8 cellular contexts compared by ENCODE assay signal in genomic region chr2:96816127-96816835, GRCh38. TPM values are rescaled to one million over a fixed set of nuclear protein-coding genes. Genes with fewer than 3 reads are reported as not detected.
DNase-seq lines count a peak whose midpoint lies in the region; ATAC-seq, FAIRE-seq and TF ChIP-seq lines count a peak whose summit lies in the region.

CNNM3 (plus strand) TSS chr2:96816268; CDS start chr2:96816278, 10 bp downstream.

- peak; percentile 72 for TF ChIP-seq CTCF in HepG2 (CRISPR knock-in tag; IDR thresholded peaks at IDR 0.05)

- ATAC-seq in CD4-positive, CD25-positive, alpha-beta regulatory T cell (ENCODE audit: low read depth in 2 of 2): peak; percentile 90 to 92
- ATAC-seq in GM19395 (IDR thresholded peaks at IDR 0.05; ENCODE audit: unreplicated experiment) (peak; percentile 86), HG03558 (IDR thresholded peaks at IDR 0.05; ENCODE audit: extremely low read depth, unreplicated experiment) (peak; percentile 41), HepG2 (peak; percentile 87)

- H3K36me3 ChIP-seq in CD4-positive, CD25-positive, alpha-beta regulatory T cell (ENCODE audit: control insufficient read depth, insufficient read depth, low read length): peaks cover 5% of the 10 kb centered on the region
- peaks cover 1 to 12% of the 10 kb centered on the region in 2 experiments; a peak in 4 of 5 replicates for H3K36me3 ChIP-seq in HepG2 (replicated peaks in 1 of 2; ENCODE audit: control insufficient read depth in 1 of 2, insufficient read depth in 2 of 2, low read length in 2 of 2)

- no peaks in the 10 kb centered on the region for H3K27me3 ChIP-seq in CD4-positive, CD25-positive, alpha-beta regulatory T cell (ENCODE audit: control insufficient read depth, insufficient read depth, low read length)
- H3K27me3 ChIP-seq in HepG2 (ENCODE audit: control insufficient read depth in 1 of 2, insufficient read depth in 2 of 2, low read length in 2 of 2): no peaks in the 10 kb centered on the region; a peak in 1 of 5 replicates

- in situ Hi-C loops in HepG2 (cut with HindIII; ENCODE audit: extremely low pct_ligation_motif_present, low pct_unique_long_range_greater_than_20kb): no loop called here

- H3K27me3 Mint-ChIP-seq in CD4-positive, CD25-positive, alpha-beta regulatory T cell: no peaks in the 10 kb centered on the region
- H3K27me3 Mint-ChIP-seq in activated CD4-positive, alpha-beta T cell treated with anti-CD3 and anti-CD28 coated beads, Interleukin-2, amount 10 ng/mL, durations not matched to agents 7 days and 5 days: no peaks in the 10 kb centered on the region

- H3K4me2 ChIP-seq in HepG2 (ENCODE audit: low read depth, low read length): peak within 1 kb of the TSS; percentile 100

- peaks cover 30 to 67% (median 53%) of the 10 kb centered on the region in 4 donors for H3K4me1 Mint-ChIP-seq in CD4-positive, CD25-positive, alpha-beta regulatory T cell
- H3K4me1 Mint-ChIP-seq in activated CD4-positive, alpha-beta T cell treated with anti-CD3 and anti-CD28 coated beads, Interleukin-2, amount 10 ng/mL, durations not matched to agents 7 days and 5 days: peaks cover 49% of the 10 kb centered on the region

- peak; percentile 27 for TF ChIP-seq RAD21 in HepG2 (CRISPR knock-in tag; IDR thresholded peaks at IDR 0.05)

- intact Hi-C loops in HepG2 (cut with micrococcal nuclease; ENCODE audit: unreplicated experiment): loop anchor here (5.0 kb wide), 3 partner anchors 54 to 214 kb away; partner anchors contain the start of genes CNNM4 and KANSL3

- H2AFZ ChIP-seq in HepG2 (ENCODE audit: low read length): peak within 1 kb of the TSS; percentile 11

- H3K4me1 ChIP-seq in CD4-positive, CD25-positive, alpha-beta regulatory T cell (ENCODE audit: control insufficient read depth, insufficient read depth, low read length, poor library complexity, severe bottlenecking): peaks cover 48% of the 10 kb centered on the region
- H3K4me1 ChIP-seq in HepG2 (ENCODE audit: insufficient read depth, low read length): peaks cover 72% of the 10 kb centered on the region

- POLR2A ChIA-PET in activated CD4-positive, alpha-beta T cell treated with anti-CD3 and anti-CD28 coated beads, Interleukin-2, amount 10 ng/mL, durations not matched to agents 7 days and 5 days (lab: Charles Lee): interaction anchor here (0.6 to 1.0 kb wide), 2 partner anchors 48 to 147 kb away, joined by 3 read pairs; no protein-coding TSS in a partner anchor
- POLR2A ChIA-PET in HepG2 (lab: Yijun Ruan, JAX): interaction anchor here (0.8 to 7.4 kb wide), 17 partner anchors 10 to 279 kb away, joined by 3 to 99 read pairs (median 4); partner anchors contain the start of genes ANKRD39 and CNNM4

- H4K20me1 ChIP-seq in HepG2 (ENCODE audit: insufficient read depth, low read length): peaks cover 39% of the 10 kb centered on the region

- peak within 1 kb of the TSS; percentile 87 for H3K9ac ChIP-seq in HepG2 (ENCODE audit: insufficient read depth, low read depth, low read length)

- peak within 1 kb of the TSS; percentile 86 to 90 (median 89) for H3K27ac Mint-ChIP-seq in CD4-positive, CD25-positive, alpha-beta regulatory T cell
- H3K27ac Mint-ChIP-seq in activated CD4-positive, alpha-beta T cell treated with anti-CD3 and anti-CD28 coated beads, Interleukin-2, amount 10 ng/mL, durations not matched to agents 7 days and 5 days: peak within 1 kb of the TSS; percentile 78

- peak within 1 kb of the TSS; percentile 93 to 96 (median 96) for H3K4me3 Mint-ChIP-seq in CD4-positive, CD25-positive, alpha-beta regulatory T cell
- H3K4me3 Mint-ChIP-seq in activated CD4-positive, alpha-beta T cell treated with anti-CD3 and anti-CD28 coated beads, Interleukin-2, amount 10 ng/mL, durations not matched to agents 7 days and 5 days: peak within 1 kb of the TSS; percentile 85

- peaks cover 52% of the 10 kb centered on the region for H3K79me2 ChIP-seq in HepG2 (ENCODE audit: insufficient read depth, low read length)

- WGBS in HepG2 (ENCODE audit: low lambda C conversion rate): 2% methylated on average over 12 of the region's 103 CpGs

- TF ChIP-seq POLR2A in HepG2 (IDR thresholded peaks at IDR 0.05; ENCODE audit: insufficient read depth in 1 of 2, low read depth in 2 of 2, low read length in 2 of 2): peak in 1 of 2 experiments; percentile 65; a peak in 2 of 4 replicates

- H3K9me3 Mint-ChIP-seq in CD4-positive, CD25-positive, alpha-beta regulatory T cell: no peaks in the 10 kb centered on the region
- H3K9me3 Mint-ChIP-seq in activated CD4-positive, alpha-beta T cell treated with anti-CD3 and anti-CD28 coated beads, Interleukin-2, amount 10 ng/mL, durations not matched to agents 7 days and 5 days: no peaks in the 10 kb centered on the region

- H3K4me3 ChIP-seq in CD4-positive, CD25-positive, alpha-beta regulatory T cell (ENCODE audit: low read depth, low read length): peak within 1 kb of the TSS; percentile 75
- H3K4me3 ChIP-seq in HepG2 (replicated peaks in 1 of 3; ENCODE audit: insufficient read depth in 1 of 3, low read depth in 2 of 3, low read length in 3 of 3): peak within 1 kb of the TSS; percentile 87 to 96 (median 91)

- FAIRE-seq in HepG2 (lab: Jason Lieb, UNC): no peak

- H3K27ac ChIP-seq in CD4-positive, CD25-positive, alpha-beta regulatory T cell (ENCODE audit: insufficient read depth, low read length, poor library complexity, severe bottlenecking): peak within 1 kb of the TSS; percentile 69
- H3K27ac ChIP-seq in HepG2 (ENCODE audit: extremely low read length, insufficient read depth, low read length): peak within 1 kb of the TSS; percentile 92

- TF ChIP-seq EP300 in HepG2 (IDR thresholded peaks at IDR 0.05; ENCODE audit: low read depth in 2 of 2, low read length in 2 of 2): no peak
- no peak; the same call in 1 of the 2 replicates for TF ChIP-seq EP300 in HepG2 (CRISPR knock-in tag; IDR thresholded peaks at IDR 0.05; ENCODE audit: borderline replicate concordance)

- CTCF ChIA-PET in activated CD4-positive, alpha-beta T cell treated with anti-CD3 and anti-CD28 coated beads, Interleukin-2, amount 10 ng/mL, durations not matched to agents 7 days and 5 days (lab: Charles Lee): interaction anchor here (0.6 to 3.6 kb wide), 12 partner anchors 9 to 296 kb away, joined by 3 to 22 read pairs (median 4); partner anchors contain the start of gene ANKRD39
- CTCF ChIA-PET in HepG2 (lab: Yijun Ruan, JAX; ENCODE audit: low intra/inter-chr PET ratio, low total read pairs): no interaction called here

- BruUV-seq in HepG2 (replicated peaks; lab: Mats Ljungman, UMichigan): no TSS peak

- H3K9me3 ChIP-seq in CD4-positive, CD25-positive, alpha-beta regulatory T cell (ENCODE audit: control insufficient read depth in 2 of 2, low read length in 2 of 2): no peaks in the 10 kb centered on the region
- H3K9me3 ChIP-seq in HepG2 (ENCODE audit: low read length): no peaks in the 10 kb centered on the region

- peaks cover 8% of the 10 kb centered on the region for H3K36me3 Mint-ChIP-seq in CD4-positive, CD25-positive, alpha-beta regulatory T cell
- peaks cover 27% of the 10 kb centered on the region for H3K36me3 Mint-ChIP-seq in activated CD4-positive, alpha-beta T cell treated with anti-CD3 and anti-CD28 coated beads, Interleukin-2, amount 10 ng/mL, durations not matched to agents 7 days and 5 days (ENCODE audit: low read depth)

- DNase-seq in CD4-positive, CD25-positive, alpha-beta regulatory T cell: peak; percentile 93 to 95 (median 94)
- DNase-seq in NCI-H69 (lab: John Stamatoyannopoulos, UW) (peak; percentile 92), cortex of kidney (lab: John Stamatoyannopoulos, UW) (peak; percentile 68), HepG2 (ENCODE audit: low spot score) (peak; percentile 91)
- peak; percentile 95 for DNase-seq in activated CD4-positive, alpha-beta T cell treated with anti-CD3 and anti-CD28 coated beads, Interleukin-2, amount 10 ng/mL, durations not matched to agents 7 days and 5 days
- DNase-seq in stimulated activated CD4-positive, alpha-beta T cell treated with anti-CD3 and anti-CD28 coated beads, Interleukin-2, amount 100 ng/mL, for 48 hours: peak; percentile 95 to 96

TF ChIP-seq in HepG2, 621 proteins besides CTCF, POLR2A, EP300 and RAD21 (continues in another document):
- no peak for TF ChIP-seq ZNF33A (CRISPR knock-in tag; IDR thresholded peaks at IDR 0.05; ENCODE audit: borderline replicate concordance)
- TF ChIP-seq ELF1 (CRISPR knock-in tag; IDR thresholded peaks at IDR 0.05): no peak

RNA-seq across cellular contexts. Expression of gene CNNM3, which starts in this region (rescaled TPM):
- 33.1 TPM for total RNA-seq in CD4-positive, CD25-positive, alpha-beta regulatory T cell
- 10 to 100 TPM in 2 of 4 donors, 1 to 10 TPM in 2; 4.9 to 14.0 (median 7.9) TPM for polyA plus RNA-seq in CD4-positive, CD25-positive, alpha-beta regulatory T cell
- 10 to 100 TPM; 31.4 to 41.5 TPM for total RNA-seq in activated CD4-positive, alpha-beta T cell treated with anti-CD3 and anti-CD28 coated beads, Interleukin-2, amount 10 ng/mL, durations not matched to agents 7 days and 5 days
- total RNA-seq in HepG2 (2016; rRNA removed; fragmentation: Illumina TruSeq; extraction: Trizol): 8.4 and 21.2 TPM in 2 replicates
- total RNA-seq in HepG2 (2016; cell fraction: cytosol; rRNA removed; fragmentation: Illumina TruSeq; extraction: Trizol; ENCODE audit: low read depth): 5.5 and 5.9 TPM in 2 replicates
- 6.5 and 21.5 TPM in 2 replicates for total RNA-seq in HepG2 (2016; cell fraction: insoluble cytoplasmic fraction; rRNA removed; fragmentation: Illumina TruSeq; extraction: Trizol)
- total RNA-seq in HepG2 (2016; cell fraction: membrane; rRNA removed; fragmentation: Illumina TruSeq; extraction: Trizol): 8.5 and 9.2 TPM in 2 replicates
- total RNA-seq in HepG2 (2016; cell fraction: nucleus; rRNA removed; fragmentation: Illumina TruSeq; extraction: Trizol): 22.7 and 27.7 TPM in 2 replicates
- 27.9 and 43.4 TPM in 2 replicates for polyA plus RNA-seq in HepG2 (2011; rRNA removed)
- polyA plus RNA-seq in HepG2 (2011; cell fraction: cytosol; rRNA removed): 24.2 and 26.5 TPM in 2 replicates
- polyA plus RNA-seq in HepG2 (2011; cell fraction: nucleus; rRNA removed): 68.4 and 71.2 TPM in 2 replicates
- 35.8 and 38.5 TPM in 2 replicates for polyA plus RNA-seq in HepG2 (2012)
- polyA plus RNA-seq in HepG2 (2016; cell fraction: cytosol; fragmentation: Illumina TruSeq; extraction: Trizol; ENCODE audit: low read depth): 4.3 and 4.5 TPM in 2 replicates
- polyA plus RNA-seq in HepG2 (2016; cell fraction: insoluble cytoplasmic fraction; fragmentation: Illumina TruSeq; extraction: Trizol; ENCODE audit: low read depth): 11.7 and 14.4 TPM in 2 replicates
- 10.0 and 11.0 TPM in 2 replicates for polyA plus RNA-seq in HepG2 (2016; cell fraction: membrane; fragmentation: Illumina TruSeq; extraction: Trizol; ENCODE audit: low read depth)
- 48.6 and 52.0 TPM in 2 replicates for polyA plus RNA-seq in HepG2 (2016; cell fraction: nucleus; fragmentation: Illumina TruSeq; extraction: Trizol; ENCODE audit: insufficient read depth, low read depth)
- 49.9 and 152 TPM in 2 replicates for polyA minus RNA-seq in HepG2 (2011; rRNA and poly(A)+ RNA removed; ENCODE audit: low replicate concordance)
- 50.4 and 69.9 TPM in 2 replicates for polyA minus RNA-seq in HepG2 (2011; cell fraction: cytosol; rRNA and poly(A)+ RNA removed)
- 56.1 and 70.2 TPM in 2 replicates for polyA minus RNA-seq in HepG2 (2011; cell fraction: nucleus; rRNA and poly(A)+ RNA removed)

Comparison
In these comparisons a context has a peak if more than half of its experiments do, and no peak if none do; other contexts are left out.
1. Peak in every context shown above with its lines: DNase-seq, ATAC-seq, H3K4me3 ChIP-seq and H3K27ac ChIP-seq.
2. ATAC-seq: peak in every context shown above with its lines; median percentile 91 in CD4-positive, CD25-positive, alpha-beta regulatory T cell; 87 in HepG2; 86 in GM19395; 41 in HG03558.